ENCODE assay signal across 1 cellular context in genomic region chr15:88901713-88902490, GRCh38.
TF ChIP-seq lines count a peak whose summit lies in the region.

No MANE protein-coding gene starts in this region.

TF ChIP-seq in K562, 482 proteins besides CTCF, POLR2A, EP300 and RAD21:
- TF ChIP-seq TAF9B (IDR thresholded peaks at IDR 0.05; ENCODE audit: partially characterized antibody): no peak
- 0 out of 2 replicates have a peak, but pooled peaks have one; percentile 34 for TF ChIP-seq ZNF436 (CRISPR knock-in tag; IDR thresholded peaks at IDR 0.05)
- no peak for TF ChIP-seq ZNF561 (CRISPR knock-in tag; conservative IDR thresholded peaks at IDR 0.05)
- no peak for TF ChIP-seq TAF1 (IDR thresholded peaks at IDR 0.05; ENCODE audit: control insufficient read depth, extremely low read depth, insufficient read depth, low read length, severe bottlenecking)
- TF ChIP-seq ELK3 (CRISPR knock-in tag; IDR thresholded peaks at IDR 0.05): no peak
- TF ChIP-seq ZSCAN29 (IDR thresholded peaks at IDR 0.05): no peak
- TF ChIP-seq RBFOX2 (IDR thresholded peaks at IDR 0.05; ENCODE audit: low read depth, low read length): no peak; the same call in 1 of the 2 replicates
- TF ChIP-seq GTF3C2 (IDR thresholded peaks at IDR 0.05; ENCODE audit: borderline replicate concordance, extremely low read depth, insufficient read length): no peak
- no peak for TF ChIP-seq KAT7 (CRISPR knock-in tag; IDR thresholded peaks at IDR 0.05; ENCODE audit: borderline replicate concordance)
- peak; percentile 92 for TF ChIP-seq ZFP36 (IDR thresholded peaks at IDR 0.05; ENCODE audit: low read depth, low read length, partially characterized antibody)
- TF ChIP-seq SMARCA5 (IDR thresholded peaks at IDR 0.05): 0 out of 2 replicates have a peak, but pooled peaks have one; percentile 61
- no peak for TF ChIP-seq SMAD4 (CRISPR knock-in tag; conservative IDR thresholded peaks at IDR 0.05)
